ENCODE assay signal across 31 cellular contexts in genomic region chr15:43852607-43853006, GRCh38. TPM values are rescaled to one million over a fixed set of nuclear protein-coding genes. Genes with fewer than 3 reads are reported as not detected.
"Had no signal": no experiment of that assay in that cellular context is flagged by ENCODE, and none has a peak within 500 bp of the region (broad histone marks: within the 10 kb centered on the region; RNA-seq: fewer than 3 reads in every experiment).

No MANE protein-coding gene starts in this region.

- H3K27me3 ChIP-seq: stomach, suprapubic skin, testis, thyroid gland, tibial artery, tibial nerve, transverse colon, upper lobe of left lung, upper lobe of right lung, uterus, vagina had no signal

- H3K9me3 ChIP-seq: stomach, suprapubic skin, testis, thoracic aorta, thyroid gland, tibial artery, tibial nerve, transverse colon, upper lobe of left lung, upper lobe of right lung, uterus, vagina had no signal

- H3K4me1 Mint-ChIP-seq: stimulated activated effector memory CD8-positive, alpha-beta T cell treated with anti-CD3 and anti-CD28 coated beads, Interleukin-12 subunit alpha, Interleukin-12 subunit beta, amount 100 ng/mL, for 72 hours; stimulated activated memory B cell treated with anti-CD40 and anti-IgM and Interleukin-4, amounts not matched to agents 10 μg/mL and 1 μg/mL and 100 μg/mL, for 72 hours; stimulated activated naive B cell treated with anti-CD40 and anti-IgM and Interleukin-4, amounts not matched to agents 10 μg/mL and 1 μg/mL and 100 μg/mL, for 72 hours; stimulated activated naive CD8-positive, alpha-beta T cell treated with anti-CD3 and anti-CD28 coated beads, Interleukin-15, amount 100 ng/mL, for 72 hours had no signal

- H3K27me3 Mint-ChIP-seq: stimulated activated memory B cell treated with anti-CD40 and anti-IgM and Interleukin-4, amounts not matched to agents 10 μg/mL and 1 μg/mL and 100 μg/mL, for 72 hours; stimulated activated naive B cell treated with anti-CD40 and anti-IgM and Interleukin-4, amounts not matched to agents 10 μg/mL and 1 μg/mL and 100 μg/mL, for 72 hours; stimulated activated naive CD8-positive, alpha-beta T cell treated with anti-CD3 and anti-CD28 coated beads, Interleukin-15, amount 100 ng/mL, for 72 hours; stimulated activated naive CD8-positive, alpha-beta T cell treated with anti-CD3 and anti-CD28 coated beads, Interleukin-15, Interleukin-2, amounts not matched to agents 100 ng/mL and 50 ng/mL, for 24 hours; type B pancreatic cell had no signal

- H3K36me3 Mint-ChIP-seq: type B pancreatic cell had no signal

- FAIRE-seq: urothelium cell line had no signal

- H3K4me1 ChIP-seq: stomach, suprapubic skin, testis, thyroid gland, tibial artery, tibial nerve, transverse colon, upper lobe of left lung, upper lobe of right lung, uterus, vagina had no signal

- H3K9me3 Mint-ChIP-seq: stimulated activated effector memory CD8-positive, alpha-beta T cell treated with anti-CD3 and anti-CD28 coated beads, Interleukin-12 subunit alpha, Interleukin-12 subunit beta, amount 100 ng/mL, for 72 hours; stimulated activated memory B cell treated with anti-CD40 and anti-IgM and Interleukin-4, amounts not matched to agents 10 μg/mL and 1 μg/mL and 100 μg/mL, for 72 hours; stimulated activated naive B cell treated with anti-CD40 and anti-IgM and Interleukin-4, amounts not matched to agents 10 μg/mL and 1 μg/mL and 100 μg/mL, for 72 hours; stimulated activated naive CD8-positive, alpha-beta T cell treated with anti-CD3 and anti-CD28 coated beads, Interleukin-15, amount 100 ng/mL, for 72 hours; stimulated activated naive CD8-positive, alpha-beta T cell treated with anti-CD3 and anti-CD28 coated beads, Interleukin-15, Interleukin-2, amounts not matched to agents 100 ng/mL and 50 ng/mL, for 24 hours; type B pancreatic cell had no signal

- H3K4me3 ChIP-seq: stomach, suprapubic skin, testis, thoracic aorta, thyroid gland, tibial artery, tibial nerve, transverse colon, upper lobe of left lung, upper lobe of right lung, uterus, vagina had no signal

- ATAC-seq: stimulated activated effector memory CD8-positive, alpha-beta T cell treated with anti-CD3 and anti-CD28 coated beads, Interleukin-12 subunit alpha, Interleukin-12 subunit beta, amount 100 ng/mL, for 72 hours; stimulated activated memory B cell treated with anti-CD40 and anti-IgM and Interleukin-4, amounts not matched to agents 10 μg/mL and 1 μg/mL and 100 μg/mL, for 72 hours; stimulated activated naive B cell treated with anti-CD40 and anti-IgM and Interleukin-4, amounts not matched to agents 10 μg/mL and 1 μg/mL and 100 μg/mL, for 72 hours; stimulated activated naive CD8-positive, alpha-beta T cell treated with anti-CD3 and anti-CD28 coated beads, Interleukin-15, amount 100 ng/mL, for 72 hours; stimulated activated naive CD8-positive, alpha-beta T cell treated with anti-CD3 and anti-CD28 coated beads, Interleukin-15, Interleukin-2, amounts not matched to agents 100 U/mL and 50 U/mL, for 24 hours; upper lobe of right lung had no signal

- H3K27ac Mint-ChIP-seq: stimulated activated effector memory CD8-positive, alpha-beta T cell treated with anti-CD3 and anti-CD28 coated beads, Interleukin-12 subunit alpha, Interleukin-12 subunit beta, amount 100 ng/mL, for 72 hours; stimulated activated memory B cell treated with anti-CD40 and anti-IgM and Interleukin-4, amounts not matched to agents 10 μg/mL and 1 μg/mL and 100 μg/mL, for 72 hours; stimulated activated naive B cell treated with anti-CD40 and anti-IgM and Interleukin-4, amounts not matched to agents 10 μg/mL and 1 μg/mL and 100 μg/mL, for 72 hours; stimulated activated naive CD8-positive, alpha-beta T cell treated with anti-CD3 and anti-CD28 coated beads, Interleukin-15, Interleukin-2, amounts not matched to agents 100 ng/mL and 50 ng/mL, for 24 hours; type B pancreatic cell had no signal

- DNase-seq: stimulated activated CD4-positive, alpha-beta T cell treated with anti-CD3 and anti-CD28 coated beads, Interleukin-2, amount 100 ng/mL, for 48 hours; stimulated activated CD4-positive, alpha-beta T cell treated with anti-CD3 and anti-CD28 coated beads, Interleukin-4, amount 100 ng/mL, for 1 hour; stimulated activated CD4-positive, alpha-beta T cell treated with anti-CD3 and anti-CD28 coated beads, Interleukin-4, amount 100 ng/mL, for 24 hours; stimulated activated CD4-positive, alpha-beta T cell treated with anti-CD3 and anti-CD28 coated beads, Interleukin-4, amount 100 ng/mL, for 4 hours; stimulated activated CD8-positive, alpha-beta memory T cell treated with anti-CD3 and anti-CD28 coated beads, Interleukin-4, amount 100 ng/mL, for 48 hours; stimulated activated naive B cell treated with anti-CD40 and anti-IgM and Interleukin-4, amounts not matched to agents 10 μg/mL and 1 μg/mL and 100 μg/mL, for 72 hours; stimulated activated naive CD4-positive, alpha-beta T cell; stimulated activated naive CD4-positive, alpha-beta T cell treated with Interleukin-2 at 50 U/mL for 16 hours; stimulated activated naive CD8-positive, alpha-beta T cell treated with anti-CD3 and anti-CD28 coated beads, Interleukin-15, amount 100 ng/mL, for 72 hours; stimulated activated naive CD8-positive, alpha-beta T cell treated with anti-CD3 and anti-CD28 coated beads, Interleukin-15, Interleukin-2, amounts not matched to agents 100 U/mL and 50 U/mL, for 24 hours; stomach; substantia nigra; testis; thyroid gland; tibial artery; transverse colon; trophoblast cell; upper lobe of left lung; upper lobe of right lung; uterus had no signal

- H3K4me3 Mint-ChIP-seq: stimulated activated effector memory CD8-positive, alpha-beta T cell treated with anti-CD3 and anti-CD28 coated beads, Interleukin-12 subunit alpha, Interleukin-12 subunit beta, amount 100 ng/mL, for 72 hours; stimulated activated memory B cell treated with anti-CD40 and anti-IgM and Interleukin-4, amounts not matched to agents 10 μg/mL and 1 μg/mL and 100 μg/mL, for 72 hours; stimulated activated naive B cell treated with anti-CD40 and anti-IgM and Interleukin-4, amounts not matched to agents 10 μg/mL and 1 μg/mL and 100 μg/mL, for 72 hours; stimulated activated naive CD8-positive, alpha-beta T cell treated with anti-CD3 and anti-CD28 coated beads, Interleukin-15, amount 100 ng/mL, for 72 hours; stimulated activated naive CD8-positive, alpha-beta T cell treated with anti-CD3 and anti-CD28 coated beads, Interleukin-15, Interleukin-2, amounts not matched to agents 100 ng/mL and 50 ng/mL, for 24 hours; type B pancreatic cell had no signal

- H3K36me3 ChIP-seq: thoracic aorta, thyroid gland, upper lobe of right lung, uterus had no signal

- H3K27ac ChIP-seq: stomach, suprapubic skin, testis, thoracic aorta, thyroid gland, tibial artery, tibial nerve, transverse colon, upper lobe of left lung, upper lobe of right lung, uterus, vagina had no signal

RNA-seq across cellular contexts. Expression of gene SERINC4, which starts 52.6 kb away (rescaled TPM):
- total RNA-seq: stomach, subcutaneous adipose tissue, thoracic aorta, transverse colon, upper lobe of right lung, urinary bladder, vagina had no signal
